ENCODE assay signal across 13 cellular contexts in the genomic region with DNA sequence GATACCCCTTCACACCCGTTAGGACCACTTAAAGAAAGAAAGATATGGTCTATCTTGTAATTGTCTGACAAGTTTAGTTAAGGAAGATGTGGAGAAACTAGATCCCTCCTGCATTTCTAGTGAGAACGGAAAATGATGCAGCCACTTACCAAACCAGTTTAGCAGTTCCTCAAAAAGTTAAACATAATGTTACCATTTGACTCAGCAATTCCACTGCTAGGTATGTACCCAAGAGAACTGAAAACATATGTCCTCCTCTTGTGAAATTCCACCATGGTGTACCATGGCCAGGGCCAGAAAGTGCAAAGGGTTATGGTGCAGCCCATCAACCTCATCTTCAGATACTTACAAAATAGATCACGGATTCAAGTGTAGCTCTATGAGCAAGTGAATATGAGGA.
A peak's percentile ranks its signal among the peaks of the same experiment; 100 is the strongest.
DNase-seq lines count a peak whose midpoint lies in the region; ATAC-seq, FAIRE-seq and TF ChIP-seq lines count a peak whose summit lies in the region.
"Had no signal": no experiment of that assay in that cellular context is flagged by ENCODE, and none has a peak within 500 bp of the region (broad histone marks: within the 10 kb centered on the region; RNA-seq: fewer than 3 reads in every experiment).

No MANE protein-coding gene starts in this region.

- intact Hi-C loops in K562 (cut with micrococcal nuclease) = no loop called here
- intact Hi-C loops in upper lobe of right lung (cut with DNase I) = no loop called here
- intact Hi-C loops in activated CD4-positive, alpha-beta T cell treated with anti-CD3 and anti-CD28 coated beads, Interleukin-2, amount 10 ng/mL, durations not matched to agents 24 days and 14 days (cut with micrococcal nuclease) = no loop called here

- H3K27me3 Mint-ChIP-seq in osteocyte (ENCODE audit: unreplicated experiment) = peaks cover 2% of the 10 kb centered on the region
- H3K27me3 Mint-ChIP-seq in activated CD4-positive, alpha-beta T cell treated with anti-CD3 and anti-CD28 coated beads, Interleukin-2, amount 10 ng/mL, durations not matched to agents 24 days and 14 days = peaks cover 4% of the 10 kb centered on the region

- no TSS peak for BruUV-seq in K562 (replicated peaks; lab: Mats Ljungman, UMichigan)

- TF ChIP-seq EP300 in K562 (IDR thresholded peaks at IDR 0.05; ENCODE audit: low read length) = no peak

- TF ChIP-seq POLR2A in K562 (conservative IDR thresholded peaks at IDR 0.05) = no peak

- H4K20me1 ChIP-seq in K562 (replicated peaks; ENCODE audit: control insufficient read depth, insufficient read depth, low read length) = no peaks in the 10 kb centered on the region

- peaks cover 4 to 10% of the 10 kb centered on the region in 2 experiments; a peak in 4 of 5 replicates for H3K4me1 ChIP-seq in K562 (replicated peaks in 1 of 2; ENCODE audit: control insufficient read depth in 2 of 2, insufficient read depth in 2 of 2, low read length in 2 of 2)
- H3K4me1 ChIP-seq in upper lobe of right lung = no peaks in the 10 kb centered on the region

- in situ Hi-C loops in K562 (cut with MboI) = no loop called here

- no peaks in the 10 kb centered on the region for H3K79me2 ChIP-seq in K562 (ENCODE audit: control insufficient read depth, insufficient read depth, low read length)

- no peak overlapping the region for H3K4me2 ChIP-seq in K562 (ENCODE audit: insufficient read depth, low read length)

- H3K9ac ChIP-seq in K562 (ENCODE audit: insufficient read depth in 1 of 2, low read depth in 2 of 2, low read length in 2 of 2) = no peak overlapping the region

- FAIRE-seq in K562 (lab: Jason Lieb, UNC) = peak; percentile 11

- H3K36me3 Mint-ChIP-seq in osteocyte (ENCODE audit: unreplicated experiment) = no peaks in the 10 kb centered on the region
- H3K36me3 Mint-ChIP-seq in activated CD4-positive, alpha-beta T cell treated with anti-CD3 and anti-CD28 coated beads, Interleukin-2, amount 10 ng/mL, durations not matched to agents 24 days and 14 days (ENCODE audit: low read depth) = no peaks in the 10 kb centered on the region

- CTCF ChIA-PET in K562 (lab: Yijun Ruan, JAX; ENCODE audit: low intra/inter-chr PET ratio) = no interaction called here

- 30% methylated on average over 3 of the region's 3 CpGs for WGBS in K562 (ENCODE audit: insufficient coverage, low coverage, missing lambda C conversion rate)

- H3K4me3 Mint-ChIP-seq in osteocyte (ENCODE audit: unreplicated experiment) = no peak overlapping the region
- no peak overlapping the region for H3K4me3 Mint-ChIP-seq in activated CD4-positive, alpha-beta T cell treated with anti-CD3 and anti-CD28 coated beads, Interleukin-2, amount 10 ng/mL, durations not matched to agents 24 days and 14 days
- H3K4me3 Mint-ChIP-seq: dendritic cell treated with granulocyte-macrophage colony-stimulating factor and Interleukin-4, amounts not matched to agents 40 ng/mL and 50 ng/mL, for 4 days had no signal

- H3K9me3 ChIP-seq in K562 (replicated peaks; ENCODE audit: control insufficient read depth, insufficient read depth, low read depth, low read length) (no peaks in the 10 kb centered on the region), upper lobe of right lung (no peaks in the 10 kb centered on the region)
- H3K9me3 ChIP-seq: heart right ventricle, right lobe of liver had no signal

- no peak for TF ChIP-seq RAD21 in K562 (CRISPR knock-in tag; conservative IDR thresholded peaks at IDR 0.05 in 1 of 2, IDR thresholded peaks at IDR 0.05 in 1 of 2)

- H3K4me3 ChIP-seq in K562 = no peak overlapping the region
- H3K4me3 ChIP-seq in upper lobe of right lung = no peak overlapping the region
- H3K4me3 ChIP-seq: heart right ventricle, right lobe of liver had no signal

- POLR2A ChIA-PET in K562 (lab: Yijun Ruan, JAX) = interaction anchor here (0.7 kb wide), 1 partner anchor 11 kb away, joined by 3 read pairs; no protein-coding TSS in a partner anchor

- H2AFZ ChIP-seq in K562 (ENCODE audit: low read depth, low read length) = 0 out of 2 replicates have a peak overlapping the region, but pooled peaks have one; percentile 8

- H3K27ac ChIP-seq in K562 (ENCODE audit: extremely low read depth, low read depth, low read length) = no peak overlapping the region
- no peak overlapping the region for H3K27ac ChIP-seq in upper lobe of right lung
- H3K27ac ChIP-seq: heart right ventricle, right lobe of liver had no signal

- peak; percentile 34 for ATAC-seq in HG03175 (IDR thresholded peaks at IDR 0.05; ENCODE audit: unreplicated experiment)
- ATAC-seq in K562 = no peak
- peak; percentile 67 for ATAC-seq in upper lobe of right lung
- ATAC-seq: heart right ventricle had no signal

- H3K36me3 ChIP-seq in K562 (ENCODE audit: control insufficient read depth, insufficient read depth, low read length) (no peaks in the 10 kb centered on the region), upper lobe of right lung (no peaks in the 10 kb centered on the region)
- H3K36me3 ChIP-seq: heart right ventricle, right lobe of liver had no signal

- TF ChIP-seq CTCF in K562 (IDR thresholded peaks at IDR 0.05 in 2 of 3, conservative IDR thresholded peaks at IDR 0.05 in 1 of 3; ENCODE audit: insufficient read depth in 2 of 3, low read depth in 1 of 3, low read length in 3 of 3) (no peak), upper lobe of right lung (IDR thresholded peaks at IDR 0.05) (no peak), osteocyte (IDR thresholded peaks at IDR 0.05) (no peak)

- H3K9me3 Mint-ChIP-seq in osteocyte (ENCODE audit: unreplicated experiment) = no peaks in the 10 kb centered on the region
- peaks cover 4% of the 10 kb centered on the region for H3K9me3 Mint-ChIP-seq in activated CD4-positive, alpha-beta T cell treated with anti-CD3 and anti-CD28 coated beads, Interleukin-2, amount 10 ng/mL, durations not matched to agents 24 days and 14 days
- H3K9me3 Mint-ChIP-seq: dendritic cell treated with granulocyte-macrophage colony-stimulating factor and Interleukin-4, amounts not matched to agents 40 ng/mL and 50 ng/mL, for 4 days had no signal

- H3K27me3 ChIP-seq in K562 (ENCODE audit: control insufficient read depth in 2 of 2, insufficient read depth in 2 of 2, low read length in 2 of 2) (peaks cover 0 to 14% of the 10 kb centered on the region in 2 experiments; a peak in 2 of 5 replicates), upper lobe of right lung (no peaks in the 10 kb centered on the region)
- H3K27me3 ChIP-seq: heart right ventricle, right lobe of liver had no signal

- H3K27ac Mint-ChIP-seq in osteocyte (ENCODE audit: unreplicated experiment) = no peak overlapping the region
- H3K27ac Mint-ChIP-seq in activated CD4-positive, alpha-beta T cell treated with anti-CD3 and anti-CD28 coated beads, Interleukin-2, amount 10 ng/mL, durations not matched to agents 24 days and 14 days = no peak overlapping the region
- H3K27ac Mint-ChIP-seq: dendritic cell treated with granulocyte-macrophage colony-stimulating factor and Interleukin-4, amounts not matched to agents 40 ng/mL and 50 ng/mL, for 4 days had no signal

- no peaks in the 10 kb centered on the region for H3K9me1 ChIP-seq in K562 (ENCODE audit: control insufficient read depth, insufficient read depth, low read length)

- H3K4me1 Mint-ChIP-seq in osteocyte (ENCODE audit: unreplicated experiment) = peaks cover 2% of the 10 kb centered on the region
- peaks cover 9% of the 10 kb centered on the region for H3K4me1 Mint-ChIP-seq in activated CD4-positive, alpha-beta T cell treated with anti-CD3 and anti-CD28 coated beads, Interleukin-2, amount 10 ng/mL, durations not matched to agents 24 days and 14 days

- peak; percentile 84 for DNase-seq in SIG-M5 treated with dmso at 0.1 percent for 504 hours (lab: John Stamatoyannopoulos, UW; ENCODE audit: unreplicated experiment)
- DNase-seq in SIG-M5 (lab: John Stamatoyannopoulos, UW) = no peak
- no peak for DNase-seq in K562 (ENCODE audit: extremely low read depth in 1 of 4, low spot score in 3 of 4)
- DNase-seq in upper lobe of right lung = no peak
- DNase-seq in osteocyte (ENCODE audit: extremely low spot score, unreplicated experiment) = no peak
- DNase-seq in activated CD4-positive, alpha-beta T cell treated with anti-CD3 and anti-CD28 coated beads, Interleukin-2, amount 10 ng/mL, durations not matched to agents 24 days and 14 days = no peak
- DNase-seq in stimulated activated naive CD4-positive, alpha-beta T cell treated with Interleukin-2 at 50 U/mL for 16 hours (lab: John Stamatoyannopoulos, UW) = no peak
- DNase-seq: heart right ventricle, mesenchymal stem cell, NCI-H1436 treated with DMSO at 0.1 percent for 48 hours, right lobe of liver had no signal

TF ChIP-seq in K562, 482 proteins besides CTCF, POLR2A, EP300 and RAD21:
- TF ChIP-seq C11orf30 (IDR thresholded peaks at IDR 0.05; ENCODE audit: low read depth) (peak; percentile 57; the same call in 1 of the 2 replicates), MAFG (tag; conservative IDR thresholded peaks at IDR 0.05) (0 out of 2 replicates have a peak, but pooled peaks have one; percentile 14), SMAD3 (CRISPR knock-in tag; conservative IDR thresholded peaks at IDR 0.05) (no peak), RFX5 (IDR thresholded peaks at IDR 0.05; ENCODE audit: low read depth, low read length) (no peak), ZNF76 (CRISPR knock-in tag; IDR thresholded peaks at IDR 0.05; ENCODE audit: borderline replicate concordance) (no peak), CEBPB (tag; IDR thresholded peaks at IDR 0.05) (no peak), FOXK1 (CRISPR knock-in tag; IDR thresholded peaks at IDR 0.05; ENCODE audit: borderline replicate concordance) (no peak), HMBOX1 (IDR thresholded peaks at IDR 0.05) (peak; percentile 78), ZNF316 (IDR thresholded peaks at IDR 0.05) (peak; percentile 53), ZNF586 (CRISPR knock-in tag; conservative IDR thresholded peaks at IDR 0.05) (no peak), SPI1 (IDR thresholded peaks at IDR 0.05; ENCODE audit: borderline replicate concordance, low read depth, low read length) (peak; percentile 69; the same call in 1 of the 2 replicates), NFE2 (IDR thresholded peaks at IDR 0.05; ENCODE audit: low read depth) (peak; percentile 31; the same call in 1 of the 2 replicates)
